8 cellular contexts compared by ENCODE assay signal in genomic region chr1:15603966-15604282, GRCh38. TPM values are rescaled to one million over a fixed set of nuclear protein-coding genes. Genes with fewer than 3 reads are reported as not detected.
DNase-seq lines count a peak whose midpoint lies in the region; ATAC-seq and TF ChIP-seq lines count a peak whose summit lies in the region.
"Not testable (repeated sequence)": the region's sequence is repeated elsewhere in the genome, so short reads cannot be mapped to it uniquely, and the experiment has no call there.

No MANE protein-coding gene starts in this region.

- not testable (repeated sequence) for ATAC-seq in body of pancreas, right lobe of liver

- peak overlapping the region; percentile 66 to 91 (median 84) for H3K4me2 ChIP-seq in BLaER1 treated with 17β-estradiol and CSF1 and Interleukin-3, amounts not matched to agents 10 nM and 100 nM
- peak overlapping the region; percentile 68 for H3K4me2 ChIP-seq in KMS-11

- peak overlapping the region; percentile 53 to 72 (median 66); a peak in 14 of 20 replicates for H3K4me3 ChIP-seq in BLaER1 treated with 17β-estradiol and CSF1 and Interleukin-3, amounts not matched to agents 10 nM and 100 nM
- H3K4me3 ChIP-seq in KMS-11 (IDR thresholded peaks at IDR 0.05; ENCODE audit: insufficient read depth, low read depth, low read length) (peak overlapping the region; percentile 15), esophagus muscularis mucosa (peak overlapping the region; percentile 68 to 85 (median 78)), right lobe of liver (peak overlapping the region; percentile 75 to 83 (median 76)), ovary (peak overlapping the region; percentile 57)
- not testable (repeated sequence) for H3K4me3 ChIP-seq in body of pancreas

- not testable (repeated sequence) for TF ChIP-seq CTCF in KMS-11 (conservative IDR thresholded peaks at IDR 0.05; ENCODE audit: low read depth, low read length); body of pancreas (IDR thresholded peaks at IDR 0.05); esophagus muscularis mucosa (IDR thresholded peaks at IDR 0.05); right lobe of liver (IDR thresholded peaks at IDR 0.05); ovary (IDR thresholded peaks at IDR 0.05)

- peak overlapping the region in 5 of 11 experiments; percentile 61 to 74 (median 69); a peak in 7 of 22 replicates for H3K9ac ChIP-seq in BLaER1 treated with 17β-estradiol and CSF1 and Interleukin-3, amounts not matched to agents 10 nM and 100 nM
- peak overlapping the region; percentile 83; the same call in 1 of the 2 replicates for H3K9ac ChIP-seq in KMS-11

- DNase-seq in activated CD4-positive, alpha-beta T cell treated with anti-CD3 and anti-CD28 coated beads, Interleukin-2, amount 10 ng/mL, durations not matched to agents 24 days and 14 days; body of pancreas; esophagus muscularis mucosa (ENCODE audit: extremely low spot score); right lobe of liver; ovary: not testable (repeated sequence)

- H3K27ac ChIP-seq in BLaER1 treated with 17β-estradiol and CSF1 and Interleukin-3, amounts not matched to agents 10 nM and 100 nM, result peak overlapping the region in 10 of 11 experiments; percentile 9 to 76 (median 54); a peak in 16 of 22 replicates
- H3K27ac ChIP-seq in KMS-11 (peak overlapping the region; percentile 87), body of pancreas (peak overlapping the region; percentile 89 to 96 (median 90)), esophagus muscularis mucosa (replicated peaks in 1 of 4) (peak overlapping the region; percentile 80 to 87 (median 85)), right lobe of liver (peak overlapping the region; percentile 29 to 67 (median 39)), ovary (peak overlapping the region in 1 of 2 donors; percentile 57), temporal lobe (ENCODE audit: low read depth, low read length) (peak overlapping the region; percentile 47)

- not testable (repeated sequence) for H3K36me3 Mint-ChIP-seq in activated CD4-positive, alpha-beta T cell treated with anti-CD3 and anti-CD28 coated beads, Interleukin-2, amount 10 ng/mL, durations not matched to agents 24 days and 14 days (ENCODE audit: low read depth)

- H3K9me3 ChIP-seq in BLaER1 treated with 17β-estradiol and CSF1 and Interleukin-3, amounts not matched to agents 10 nM and 100 nM (replicated peaks in 1 of 11); body of pancreas; esophagus muscularis mucosa; right lobe of liver; ovary: not testable (repeated sequence)

- H3K27ac Mint-ChIP-seq in activated CD4-positive, alpha-beta T cell treated with anti-CD3 and anti-CD28 coated beads, Interleukin-2, amount 10 ng/mL, durations not matched to agents 24 days and 14 days, result not testable (repeated sequence)

- TF ChIP-seq EP300 in esophagus muscularis mucosa (IDR thresholded peaks at IDR 0.05); ovary (IDR thresholded peaks at IDR 0.05): not testable (repeated sequence)

- H3K27me3 ChIP-seq in BLaER1 treated with 17β-estradiol and CSF1 and Interleukin-3, amounts not matched to agents 10 nM and 100 nM; KMS-11 (ENCODE audit: insufficient read depth, low read depth); body of pancreas; esophagus muscularis mucosa; right lobe of liver; ovary: not testable (repeated sequence)

- intact Hi-C loops in activated CD4-positive, alpha-beta T cell treated with anti-CD3 and anti-CD28 coated beads, Interleukin-2, amount 10 ng/mL, durations not matched to agents 24 days and 14 days (cut with micrococcal nuclease), result loop anchor here (1.0 kb wide), 1 partner anchor 13 kb away; the partner anchor contains the start of gene DDI2
- intact Hi-C loops in body of pancreas (cut with DNase I); right lobe of liver (cut with DNase I); ovary (cut with DNase I): not testable (repeated sequence)
- intact Hi-C loops in esophagus muscularis mucosa (cut with DNase I), result loop anchor here (5.0 kb wide), 1 partner anchor 138 kb away; the partner anchor contains the start of gene TMEM82

- WGBS in body of pancreas, 2 donors, result 59 to 62% methylated on average over 7 to 13 of the region's 13 CpGs
- 74% methylated on average over 13 of the region's 13 CpGs for WGBS in esophagus muscularis mucosa
- WGBS in right lobe of liver (ENCODE audit: insufficient coverage, low coverage, low lambda C conversion rate, missing lambda C conversion rate), result 43% methylated on average over 10 of the region's 13 CpGs
- 59 to 64% (median 63%) methylated on average over 13 of the region's 13 CpGs for WGBS in ovary, 3 donors

- H3K4me1 ChIP-seq in BLaER1 treated with 17β-estradiol and CSF1 and Interleukin-3, amounts not matched to agents 10 nM and 100 nM, result peaks cover 0 to 20% (median 16%) of the 10 kb centered on the region in 10 experiments; a peak in 15 of 20 replicates
- H3K4me1 ChIP-seq in KMS-11 (ENCODE audit: low read depth, poor library complexity, severe bottlenecking), result peaks cover 13% of the 10 kb centered on the region
- H3K4me1 ChIP-seq in body of pancreas, result peaks cover 30% of the 10 kb centered on the region
- H3K4me1 ChIP-seq in esophagus muscularis mucosa, result peaks cover 5 to 23% (median 19%) of the 10 kb centered on the region in 4 donors
- peaks cover 0 to 24% (median 0%) of the 10 kb centered on the region in 4 donors for H3K4me1 ChIP-seq in right lobe of liver
- H3K4me1 ChIP-seq in ovary (ENCODE audit: insufficient read depth), result not testable (repeated sequence)

- not testable (repeated sequence) for H3K9me3 Mint-ChIP-seq in activated CD4-positive, alpha-beta T cell treated with anti-CD3 and anti-CD28 coated beads, Interleukin-2, amount 10 ng/mL, durations not matched to agents 24 days and 14 days

- not testable (repeated sequence) for H4K20me1 ChIP-seq in BLaER1 treated with 17β-estradiol and CSF1 and Interleukin-3, amounts not matched to agents 10 nM and 100 nM; KMS-11 (ENCODE audit: insufficient read depth)

- not testable (repeated sequence) for H3K27me3 Mint-ChIP-seq in activated CD4-positive, alpha-beta T cell treated with anti-CD3 and anti-CD28 coated beads, Interleukin-2, amount 10 ng/mL, durations not matched to agents 24 days and 14 days

- H3K36me3 ChIP-seq in BLaER1 treated with 17β-estradiol and CSF1 and Interleukin-3, amounts not matched to agents 10 nM and 100 nM; KMS-11 (ENCODE audit: insufficient read depth); body of pancreas (replicated peaks in 1 of 2; ENCODE audit: insufficient read depth in 1 of 2, low read depth in 2 of 2); esophagus muscularis mucosa; right lobe of liver; ovary: not testable (repeated sequence)

- not testable (repeated sequence) for H3K79me2 ChIP-seq in KMS-11 (ENCODE audit: insufficient read depth, low read depth)

- H3K4me1 Mint-ChIP-seq in activated CD4-positive, alpha-beta T cell treated with anti-CD3 and anti-CD28 coated beads, Interleukin-2, amount 10 ng/mL, durations not matched to agents 24 days and 14 days, result not testable (repeated sequence)

- H3K4me3 Mint-ChIP-seq in activated CD4-positive, alpha-beta T cell treated with anti-CD3 and anti-CD28 coated beads, Interleukin-2, amount 10 ng/mL, durations not matched to agents 24 days and 14 days, result peak overlapping the region; percentile 78

- peak overlapping the region; percentile 93 for H2AFZ ChIP-seq in KMS-11 (ENCODE audit: low read depth)

- TF ChIP-seq POLR2A in body of pancreas (IDR thresholded peaks at IDR 0.05); esophagus muscularis mucosa (IDR thresholded peaks at IDR 0.05; ENCODE audit: low read depth); right lobe of liver (IDR thresholded peaks at IDR 0.05); ovary (IDR thresholded peaks at IDR 0.05): not testable (repeated sequence)

RNA-seq across cellular contexts. Expression of gene DDI2, which starts 13.3 kb away (rescaled TPM):
- 50.5 and 53.0 TPM in 2 replicates for total RNA-seq in activated CD4-positive, alpha-beta T cell treated with anti-CD3 and anti-CD28 coated beads, Interleukin-2, amount 10 ng/mL, durations not matched to agents 24 days and 14 days
- total RNA-seq in body of pancreas (10 to 100 TPM; 18.8 to 30.1 TPM), esophagus muscularis mucosa (10 to 100 TPM; 14.4 to 24.9 (median 17.2) TPM), right lobe of liver (10 to 100 TPM; 24.9 to 70.0 (median 42.9) TPM), ovary (10 to 100 TPM; 18.7 to 30.9 (median 23.1) TPM), temporal lobe (16.0 TPM)
- 1 to 10 TPM; 4.2 to 9.6 TPM for polyA plus RNA-seq in ovary

RNA-seq across cellular contexts. Expression of gene AGMAT, which starts 19.1 kb away (rescaled TPM):
- 31.0 and 31.5 TPM in 2 replicates for total RNA-seq in activated CD4-positive, alpha-beta T cell treated with anti-CD3 and anti-CD28 coated beads, Interleukin-2, amount 10 ng/mL, durations not matched to agents 24 days and 14 days
- total RNA-seq in body of pancreas (under 1 TPM; 0.33 to 0.52 TPM), esophagus muscularis mucosa (not detected), right lobe of liver (10 to 100 TPM; 49.4 to 79.9 (median 66.1) TPM), ovary (under 1 TPM in 3 of 7 donors, not detected in 4; 0.30 to 0.31 (median 0.30) TPM), temporal lobe (0.25 TPM)
- 1 to 10 TPM in 1 of 2 donors, under 1 TPM in 1; 0.08 to 1.5 TPM for polyA plus RNA-seq in ovary

Comparison
In these comparisons a context has a peak if more than half of its experiments do, and no peak if none do; other contexts are left out.
1. RNA of gene AGMAT, which starts 19.1 kb away (total RNA-seq): 49.4 to 79.9 TPM in right lobe of liver and 31.0 to 31.5 TPM in activated CD4-positive, alpha-beta T cell treated with anti-CD3 and anti-CD28 coated beads, Interleukin-2, amount 10 ng/mL, durations not matched to agents 24 days and 14 days; 0.33 to 0.52 TPM in body of pancreas, 0.25 TPM in temporal lobe (single experiment), 0.30 to 0.31 TPM in ovary and not detected in esophagus muscularis mucosa; every median in the first group is over 10 times any median in the second.